ENCODE assay signal across 8 cellular contexts in the genomic region with DNA sequence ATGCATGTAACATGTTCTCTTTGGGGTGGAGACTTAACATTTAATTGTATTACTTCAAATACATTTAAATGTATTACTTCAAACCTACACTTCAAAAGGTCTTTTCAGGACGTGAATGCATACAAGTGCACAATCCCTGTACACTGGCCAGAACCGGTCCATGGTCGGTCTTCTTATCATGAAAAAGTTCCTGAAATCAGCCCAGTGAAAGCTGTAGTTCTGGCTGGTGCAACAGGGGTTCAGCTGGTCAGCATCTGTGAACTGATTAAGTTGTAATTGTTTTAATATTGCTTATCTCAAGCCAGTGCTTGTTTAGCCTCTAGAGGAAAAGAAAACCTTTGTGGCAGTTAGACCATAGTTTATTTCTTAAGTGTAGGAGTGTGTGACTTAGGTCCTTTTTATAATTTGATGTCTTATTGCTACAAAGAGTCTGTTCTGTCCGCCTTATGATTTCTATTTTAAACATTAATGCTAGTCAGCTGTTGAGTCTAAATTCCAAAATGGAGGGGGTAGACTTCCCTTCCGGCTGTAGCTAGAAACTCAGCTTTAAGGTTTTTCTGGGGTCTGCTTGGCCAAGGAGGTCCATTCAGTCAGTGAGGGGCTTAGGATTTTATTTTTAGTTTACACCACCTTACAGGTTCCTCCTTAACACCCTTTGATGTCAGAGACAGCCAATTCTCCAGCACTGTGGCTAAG. TPM values are rescaled to one million over a fixed set of nuclear protein-coding genes. Genes with fewer than 3 reads are reported as not detected.
DNase-seq lines count a peak whose midpoint lies in the region; ATAC-seq, FAIRE-seq and TF ChIP-seq lines count a peak whose summit lies in the region.

No MANE protein-coding gene starts in this region.

- H3K27me3 Mint-ChIP-seq in activated T-cell treated with anti-CD3 and anti-CD28 coated beads, Interleukin-2, amount 50 U/mL, for 4 hours (ENCODE audit: low read depth) = peaks cover 55% of the 10 kb centered on the region

- H3K4me1 ChIP-seq in lower lobe of right lung (peaks cover 33% of the 10 kb centered on the region), tibial nerve (peaks cover 0 to 41% (median 10%) of the 10 kb centered on the region in 4 donors)

- H3K36me3 ChIP-seq in lower lobe of right lung (no peaks in the 10 kb centered on the region), tibial nerve (no peaks in the 10 kb centered on the region)

- no peak for TF ChIP-seq CTCF in astrocyte of the cerebellum (IDR thresholded peaks at IDR 0.05; ENCODE audit: low read depth, low read length, missing control alignments)
- no peak for TF ChIP-seq CTCF in lower lobe of right lung (IDR thresholded peaks at IDR 0.05)
- TF ChIP-seq CTCF in tibial nerve (IDR thresholded peaks at IDR 0.05) = no peak

- DNase-seq in activated T-cell treated with anti-CD3 and anti-CD28 coated beads, Interleukin-2, amount 50 U/mL, for 4 hours = no peak
- DNase-seq in activated T-cell treated with anti-CD3 and anti-CD28 coated beads, Interleukin-2, amount 50 U/mL, for 48 hours = no peak
- DNase-seq in astrocyte of the cerebellum (ENCODE audit: low read depth) (no peak), lower lobe of right lung (no peak), tibial nerve (ENCODE audit: low spot score in 2 of 2) (no peak), H54 (ENCODE audit: insufficient read length, low spot score) (no peak), posterior vena cava (ENCODE audit: low spot score) (no peak)

- intact Hi-C loops in lower lobe of right lung (cut with DNase I) (no loop called here), posterior vena cava (cut with DNase I) (no loop called here)

- H3K27me3 ChIP-seq in lower lobe of right lung (ENCODE audit: low read depth) (no peaks in the 10 kb centered on the region), tibial nerve (no peaks in the 10 kb centered on the region)

- WGBS in tibial nerve, 2 donors = 46 to 57% methylated on average over 5 of the region's 5 CpGs

- H3K27ac ChIP-seq in lower lobe of right lung = peak overlapping the region; percentile 93
- peak overlapping the region; percentile 89 to 97 (median 95) for H3K27ac ChIP-seq in tibial nerve

- TF ChIP-seq POLR2A in tibial nerve (IDR thresholded peaks at IDR 0.05) = no peak
- TF ChIP-seq POLR2A in H54 (IDR thresholded peaks at IDR 0.05; ENCODE audit: low read depth, low read length) = no peak

- H3K4me3 Mint-ChIP-seq in activated T-cell treated with anti-CD3 and anti-CD28 coated beads, Interleukin-2, amount 50 U/mL, for 4 hours = peak overlapping the region; percentile 60

- H3K9me3 ChIP-seq in lower lobe of right lung = no peaks in the 10 kb centered on the region
- no peaks in the 10 kb centered on the region for H3K9me3 ChIP-seq in tibial nerve

- no peak for TF ChIP-seq EP300 in tibial nerve (IDR thresholded peaks at IDR 0.05)

- ATAC-seq in activated T-cell treated with anti-CD3 and anti-CD28 coated beads, Interleukin-2, amount 50 U/mL, for 4 hours = no peak
- no peak for ATAC-seq in lower lobe of right lung
- ATAC-seq in GM18519 (IDR thresholded peaks at IDR 0.05; ENCODE audit: low FRiP score, unreplicated experiment) = no peak

- H3K9me3 Mint-ChIP-seq in activated T-cell treated with anti-CD3 and anti-CD28 coated beads, Interleukin-2, amount 50 U/mL, for 4 hours = no peaks in the 10 kb centered on the region

- H3K4me1 Mint-ChIP-seq in activated T-cell treated with anti-CD3 and anti-CD28 coated beads, Interleukin-2, amount 50 U/mL, for 4 hours (ENCODE audit: low read depth) = peaks cover 12% of the 10 kb centered on the region

- H3K36me3 Mint-ChIP-seq in activated T-cell treated with anti-CD3 and anti-CD28 coated beads, Interleukin-2, amount 50 U/mL, for 4 hours (ENCODE audit: insufficient read depth) = no peaks in the 10 kb centered on the region

- FAIRE-seq in H54 (lab: Jason Lieb, UNC) = no peak

- H3K4me3 ChIP-seq in astrocyte of the cerebellum (ENCODE audit: low read depth, low read length) (peak overlapping the region; percentile 84), lower lobe of right lung (peak overlapping the region; percentile 89), tibial nerve (peak overlapping the region; percentile 65 to 97 (median 76))

- in situ Hi-C loops in astrocyte of the cerebellum (cut with HindIII; ENCODE audit: low sequenced_read_pairs) = no loop called here

RNA-seq across cellular contexts. Expression of a gene that starts 0.8 kb away (rescaled TPM):
- 1 to 10 TPM in 1 of 3 donors, under 1 TPM in 2; 0.13 to 1.6 (median 0.63) TPM for total RNA-seq in activated T-cell treated with anti-CD3 and anti-CD28 coated beads, Interleukin-2, amount 50 U/mL, for 4 hours
- total RNA-seq in lower lobe of right lung (262 TPM), tibial nerve (100 to 1,000 TPM; 215 to 471 (median 401) TPM), posterior vena cava (100 to 1,000 TPM; 212 to 296 TPM)

Comparison
In these comparisons a context has a peak if more than half of its experiments do, and no peak if none do; other contexts are left out.
1. RNA of a gene that starts 0.8 kb away (total RNA-seq): 215 to 471 TPM in tibial nerve, 212 to 296 TPM in posterior vena cava and 262 TPM in lower lobe of right lung (single experiment); 0.13 to 1.6 TPM in activated T-cell treated with anti-CD3 and anti-CD28 coated beads, Interleukin-2, amount 50 U/mL, for 4 hours; every median in the first group is over 10 times any median in the second.
2. Peak in every context shown above with its lines, with median percentiles within 50 percentile points of each other: H3K4me3 ChIP-seq.